Comparison of ENCODE assay signal across 25 cellular contexts in the genomic region with DNA sequence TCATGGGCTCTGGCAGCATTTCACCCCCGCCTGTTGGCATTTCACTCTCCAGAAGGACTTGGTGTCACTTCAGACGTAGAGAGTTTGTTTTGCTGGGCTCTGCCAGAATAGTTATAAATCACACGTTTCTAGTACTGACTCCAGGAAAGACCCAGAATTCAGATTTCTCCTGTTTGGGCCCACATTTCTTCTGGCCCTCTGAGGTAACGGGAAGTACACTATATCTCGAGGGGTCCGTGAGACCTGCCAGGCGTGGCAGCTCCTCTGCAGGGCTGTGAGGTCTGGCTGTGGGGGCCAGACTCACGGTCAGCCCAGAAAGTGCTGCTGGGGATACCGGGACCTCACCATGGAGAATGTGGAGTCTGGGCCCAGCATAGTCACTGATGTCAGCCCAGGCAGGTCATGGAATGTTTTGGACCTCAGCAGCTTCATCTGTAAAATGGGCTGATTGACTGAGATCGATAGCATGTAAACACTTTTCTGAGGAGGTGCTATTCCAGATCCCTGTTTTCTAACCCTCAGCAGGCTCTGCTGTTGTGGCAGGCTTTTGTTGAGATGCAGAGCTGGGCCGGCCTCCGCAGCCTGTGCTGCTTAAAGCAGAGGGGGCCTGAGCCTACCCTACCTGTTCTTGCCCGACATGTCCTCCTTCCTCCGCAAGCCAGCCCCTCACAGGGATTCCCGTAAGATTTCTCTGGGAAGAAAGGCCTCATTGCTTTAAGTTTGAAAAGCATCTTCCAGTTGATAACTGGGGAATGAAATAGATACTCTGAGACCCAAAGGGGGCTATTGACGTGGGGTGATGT. TPM values are rescaled to one million over a fixed set of nuclear protein-coding genes. Genes with fewer than 3 reads are reported as not detected.
A peak's percentile ranks its signal among the peaks of the same experiment; 100 is the strongest.
DNase-seq lines count a peak whose midpoint lies in the region; ATAC-seq and TF ChIP-seq lines count a peak whose summit lies in the region.
"Had no signal": no experiment of that assay in that cellular context is flagged by ENCODE, and none has a peak within 500 bp of the region (broad histone marks: within the 10 kb centered on the region; RNA-seq: fewer than 3 reads in every experiment).

No MANE protein-coding gene starts in this region.

- 87 to 91% (median 88%) methylated on average over 16 of the region's 16 CpGs for WGBS in heart left ventricle, 4 donors

- H3K4me3 ChIP-seq in heart left ventricle, result no peak overlapping the region
- peak overlapping the region; percentile 16 for H3K4me3 ChIP-seq in osteoblast (ENCODE audit: insufficient read depth, low read length)
- no peak overlapping the region for H3K4me3 ChIP-seq in GM23338
- no peak overlapping the region for H3K4me3 ChIP-seq in HAP-1
- H3K4me3 ChIP-seq: dorsolateral prefrontal cortex had no signal

- in situ Hi-C loops in HAP-1 (cut with MboI; ENCODE audit: low sequenced_read_pairs), result no loop called here

- no peak for TF ChIP-seq CTCF in heart left ventricle (IDR thresholded peaks at IDR 0.05)
- TF ChIP-seq CTCF in osteoblast (IDR thresholded peaks at IDR 0.05; ENCODE audit: extremely low read depth, low read depth, low read length), result no peak
- TF ChIP-seq CTCF in GM23338 (conservative IDR thresholded peaks at IDR 0.05; ENCODE audit: low read depth in 2 of 2), result no peak

- TF ChIP-seq POLR2A in heart left ventricle (IDR thresholded peaks at IDR 0.05), result no peak

- H3K36me3 ChIP-seq in heart left ventricle, result no peaks in the 10 kb centered on the region
- no peaks in the 10 kb centered on the region for H3K36me3 ChIP-seq in osteoblast (ENCODE audit: insufficient read depth, low read length)
- no peaks in the 10 kb centered on the region for H3K36me3 ChIP-seq in GM23338 (ENCODE audit: insufficient read depth)
- H3K36me3 ChIP-seq in HAP-1 (replicated peaks), result no peaks in the 10 kb centered on the region

- peaks cover 5% of the 10 kb centered on the region for H3K27me3 Mint-ChIP-seq in GM23338 (ENCODE audit: insufficient read depth, low read depth, poor library complexity)
- H3K27me3 Mint-ChIP-seq: activated naive CD4-positive, alpha-beta T cell treated with anti-CD3 and anti-CD28 coated beads, Interleukin-2, amount 10 ng/mL, durations not matched to agents 7 days and 5 days; CD8-positive, alpha-beta memory T cell; stimulated activated naive B cell treated with anti-CD40 and anti-IgM and Interleukin-4, amounts not matched to agents 10 μg/mL and 1 μg/mL and 100 μg/mL, for 72 hours had no signal

- H3K9me2 ChIP-seq in GM23338 (ENCODE audit: insufficient read depth), result no peaks in the 10 kb centered on the region

- H2AFZ ChIP-seq in osteoblast (ENCODE audit: low read length) (peak overlapping the region; percentile 36), GM23338 (no peak overlapping the region)

- peak overlapping the region; percentile 60 for H3K4me2 ChIP-seq in osteoblast (ENCODE audit: insufficient read depth, low read length)
- H3K4me2 ChIP-seq in GM23338, result no peak overlapping the region

- H3F3A ChIP-seq in GM23338 (replicated peaks; ENCODE audit: low read depth), result no peaks in the 10 kb centered on the region

- H3K4me1 Mint-ChIP-seq in GM23338, result no peaks in the 10 kb centered on the region; the same call in 2 of the 3 replicates
- H3K4me1 Mint-ChIP-seq: activated naive CD4-positive, alpha-beta T cell treated with anti-CD3 and anti-CD28 coated beads, Interleukin-2, amount 10 ng/mL, durations not matched to agents 7 days and 5 days; CD8-positive, alpha-beta memory T cell had no signal

- H3K4me3 Mint-ChIP-seq in GM23338, result no peak overlapping the region
- H3K4me3 Mint-ChIP-seq: activated naive CD4-positive, alpha-beta T cell treated with anti-CD3 and anti-CD28 coated beads, Interleukin-2, amount 10 ng/mL, durations not matched to agents 7 days and 5 days; CD8-positive, alpha-beta memory T cell; stimulated activated naive B cell treated with anti-CD40 and anti-IgM and Interleukin-4, amounts not matched to agents 10 μg/mL and 1 μg/mL and 100 μg/mL, for 72 hours had no signal

- ATAC-seq in heart left ventricle, result peak in 3 of 4 donors; percentile 75 to 83 (median 82)
- ATAC-seq in GM23338, result no peak
- ATAC-seq in GM21825 (IDR thresholded peaks at IDR 0.05; ENCODE audit: unreplicated experiment), result no peak
- ATAC-seq: stimulated activated naive B cell treated with anti-CD40 and anti-IgM and Interleukin-4, amounts not matched to agents 10 μg/mL and 1 μg/mL and 100 μg/mL, for 72 hours had no signal

- peaks cover 13% of the 10 kb centered on the region for H3K36me3 Mint-ChIP-seq in GM23338 (ENCODE audit: low read depth)
- H3K36me3 Mint-ChIP-seq: activated naive CD4-positive, alpha-beta T cell treated with anti-CD3 and anti-CD28 coated beads, Interleukin-2, amount 10 ng/mL, durations not matched to agents 7 days and 5 days; CD8-positive, alpha-beta memory T cell; stimulated activated naive B cell treated with anti-CD40 and anti-IgM and Interleukin-4, amounts not matched to agents 10 μg/mL and 1 μg/mL and 100 μg/mL, for 72 hours had no signal

- intact Hi-C loops in heart left ventricle (cut with DNase I), result no loop called here

- no peak overlapping the region for H3K27ac Mint-ChIP-seq in GM23338
- H3K27ac Mint-ChIP-seq: activated naive CD4-positive, alpha-beta T cell treated with anti-CD3 and anti-CD28 coated beads, Interleukin-2, amount 10 ng/mL, durations not matched to agents 7 days and 5 days; CD8-positive, alpha-beta memory T cell; stimulated activated naive B cell treated with anti-CD40 and anti-IgM and Interleukin-4, amounts not matched to agents 10 μg/mL and 1 μg/mL and 100 μg/mL, for 72 hours had no signal

- H3K79me2 ChIP-seq in osteoblast (ENCODE audit: insufficient read depth, low read length) (no peaks in the 10 kb centered on the region), GM23338 (replicated peaks; ENCODE audit: insufficient read depth) (no peaks in the 10 kb centered on the region)

- peak overlapping the region in 6 of 12 donors; percentile 39 to 59 (median 52) for H3K27ac ChIP-seq in heart left ventricle
- peak overlapping the region; percentile 96 for H3K27ac ChIP-seq in osteoblast (ENCODE audit: low read depth, low read length)
- no peak overlapping the region for H3K27ac ChIP-seq in GM23338 (ENCODE audit: low read depth)
- H3K27ac ChIP-seq: dorsolateral prefrontal cortex had no signal

- H3K4me1 ChIP-seq in heart left ventricle (peaks cover 0 to 30% (median 4%) of the 10 kb centered on the region in 12 donors), osteoblast (ENCODE audit: insufficient read depth, low read length) (peaks cover 20% of the 10 kb centered on the region), GM23338 (ENCODE audit: insufficient read depth) (no peaks in the 10 kb centered on the region), HAP-1 (no peaks in the 10 kb centered on the region)

- H3K9me3 Mint-ChIP-seq in GM23338, result peaks cover 10% of the 10 kb centered on the region
- H3K9me3 Mint-ChIP-seq: activated naive CD4-positive, alpha-beta T cell treated with anti-CD3 and anti-CD28 coated beads, Interleukin-2, amount 10 ng/mL, durations not matched to agents 7 days and 5 days; CD8-positive, alpha-beta memory T cell had no signal

- peaks cover 4% of the 10 kb centered on the region for H4K20me1 ChIP-seq in osteoblast (ENCODE audit: insufficient read depth, low read length)
- no peaks in the 10 kb centered on the region for H4K20me1 ChIP-seq in GM23338 (replicated peaks; ENCODE audit: insufficient read depth)

- peak; percentile 59 for DNase-seq in activated effector memory CD4-positive, alpha-beta T cell treated with anti-CD3 and anti-CD28 coated beads, Interleukin-2, amount 50 U/mL, for 16 hours
- no peak for DNase-seq in activated effector memory CD4-positive, alpha-beta T cell treated with Interleukin-2 at 50 U/mL for 16 hours
- DNase-seq in heart left ventricle, result peak in 3 of 5 donors; percentile 5 to 42 (median 9)
- DNase-seq in osteoblast (ENCODE audit: insufficient read length, low spot score, missing footprints), result peak; percentile 95
- DNase-seq in GM23338 (ENCODE audit: low spot score), result no peak
- DNase-seq in HUDEP-2 (lab: John Stamatoyannopoulos, UW; ENCODE audit: unreplicated experiment in 76 of 76), result no peak
- no peak for DNase-seq in HAP-1 (ENCODE audit: low spot score in 2 of 2)
- DNase-seq: 8988T; activated CD8-positive, alpha-beta memory T cell treated with anti-CD3 and anti-CD28 coated beads for 24 hours; activated naive CD4-positive, alpha-beta T cell treated with anti-CD3 and anti-CD28 coated beads, Interleukin-2, amount 10 ng/mL, durations not matched to agents 7 days and 5 days; activated T-cell treated with anti-CD3 and anti-CD28 coated beads, Interleukin-2, amount 50 U/mL, for 1 hour; CD8-positive, alpha-beta memory T cell; central memory CD4-positive, alpha-beta T cell; DMS153; MM.1S; NCI-H1417; NCI-H510A; stimulated activated CD4-positive, alpha-beta T cell treated with anti-CD3 and anti-CD28 coated beads, Interleukin-4, amount 100 ng/mL, for 1 hour; stimulated activated naive B cell treated with anti-CD40 and anti-IgM and Interleukin-4, amounts not matched to agents 10 μg/mL and 1 μg/mL and 100 μg/mL, for 72 hours; T-helper 2 cell had no signal

- H3K9me3 ChIP-seq in heart left ventricle (peaks cover 0 to 9% (median 0%) of the 10 kb centered on the region in 12 donors), osteoblast (ENCODE audit: low read depth, low read length) (peaks cover 7% of the 10 kb centered on the region), HAP-1 (no peaks in the 10 kb centered on the region)

- no peaks in the 10 kb centered on the region for H3K27me3 ChIP-seq in heart left ventricle
- H3K27me3 ChIP-seq in osteoblast (ENCODE audit: insufficient read depth, low read length), result no peaks in the 10 kb centered on the region
- no peaks in the 10 kb centered on the region for H3K27me3 ChIP-seq in GM23338 (ENCODE audit: insufficient read depth)
- H3K27me3 ChIP-seq in HAP-1 (ENCODE audit: low read depth), result no peaks in the 10 kb centered on the region
- H3K27me3 ChIP-seq: dorsolateral prefrontal cortex had no signal

TF ChIP-seq in GM23338, 12 proteins besides CTCF, POLR2A, EP300 and RAD21 (continues in another document):
- TF ChIP-seq STAT1 (IDR thresholded peaks at IDR 0.05; ENCODE audit: unreplicated experiment) (no peak), ZNF331 (CRISPR knock-in tag; IDR thresholded peaks at IDR 0.05; ENCODE audit: low read depth) (no peak), JUNB (IDR thresholded peaks at IDR 0.05; ENCODE audit: unreplicated experiment) (no peak)

RNA-seq across cellular contexts. Expression of a gene that starts 38.5 kb away (rescaled TPM):
- total RNA-seq in heart left ventricle, result under 1 TPM in 5 of 9 donors, not detected in 4; 0.19 to 0.65 (median 0.47) TPM
- under 1 TPM; 0.11 to 0.73 TPM for polyA plus RNA-seq in heart left ventricle
- total RNA-seq in osteoblast, result not detected in 2 replicates
- total RNA-seq in GM23338 (2014; rRNA removed; shearing (Covaris generic)), result 0.94 TPM in 1 of 2 replicates, not detected in the other
- polyA plus RNA-seq in GM23338 (2016; fragmentation: Nextera tagmentation; extraction: Ambion mirVana), result not detected in 2 replicates
- total RNA-seq: CD8-positive, alpha-beta memory T cell; mammary epithelial cell; RPMI7951 had no signal
- polyA plus RNA-seq: CD8-positive, alpha-beta memory T cell; keratinocyte; mammary epithelial cell had no signal

RNA-seq across cellular contexts. Expression of a gene that starts 59.8 kb away (rescaled TPM):
- total RNA-seq in heart left ventricle, result 10 to 100 TPM; 27.7 to 75.1 (median 39.7) TPM
- 10 to 100 TPM; 59.1 to 89.5 TPM for polyA plus RNA-seq in heart left ventricle
- not detected in 2 replicates for total RNA-seq in osteoblast
- 0.52 and 0.54 TPM in 2 replicates for total RNA-seq in GM23338 (2014; rRNA removed; shearing (Covaris generic))
- polyA plus RNA-seq in GM23338 (2016; fragmentation: Nextera tagmentation; extraction: Ambion mirVana), result 0.31 and 0.34 TPM in 2 replicates
- total RNA-seq: CD8-positive, alpha-beta memory T cell; RPMI7951 had no signal
- polyA plus RNA-seq: CD8-positive, alpha-beta memory T cell had no signal

Comparison
In these comparisons a context has a peak if more than half of its experiments do, and no peak if none do; other contexts are left out.
1. DNase-seq: peak in activated effector memory CD4-positive, alpha-beta T cell treated with anti-CD3 and anti-CD28 coated beads, Interleukin-2, amount 50 U/mL, for 16 hours (single experiment), heart left ventricle (3 of 5) and osteoblast (single experiment); none in activated effector memory CD4-positive, alpha-beta T cell treated with Interleukin-2 at 50 U/mL for 16 hours (single experiment), GM23338 (single experiment), HUDEP-2 (0 of 76) and HAP-1 (0 of 2).
2. ATAC-seq: peak in heart left ventricle (3 of 4); none in GM23338 (single experiment) and GM21825 (single experiment).
3. RNA of a gene that starts 59.8 kb away (total RNA-seq): 27.7 to 75.1 TPM in heart left ventricle; 0.52 to 0.54 TPM in GM23338 and not detected in osteoblast; every median in the first group is over 10 times any median in the second.